In the genomic region with DNA sequence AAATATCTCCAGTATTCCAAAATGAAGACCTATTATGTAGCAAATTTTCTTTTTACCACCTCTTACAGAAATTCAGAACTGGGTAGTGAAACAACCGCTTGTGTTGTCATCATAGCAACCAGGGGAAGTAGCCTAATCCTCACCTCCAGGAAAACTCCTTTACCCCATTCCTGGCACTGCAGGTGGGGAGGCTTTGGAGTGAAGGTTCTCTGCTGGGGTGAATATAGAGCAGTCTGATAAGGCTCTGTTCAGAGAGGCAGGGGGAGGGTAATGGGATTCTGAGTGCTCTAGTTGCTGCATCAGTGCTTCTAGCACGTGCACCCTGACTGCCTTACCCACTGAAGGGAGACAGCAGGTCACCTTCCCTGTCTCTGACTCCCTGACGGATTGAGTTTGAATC, we compare ENCODE assay signal across 15 cellular contexts.
DNase-seq lines count a peak whose midpoint lies in the region; ATAC-seq and TF ChIP-seq lines count a peak whose summit lies in the region.
"Had no signal": no experiment of that assay in that cellular context is flagged by ENCODE, and none has a peak within 500 bp of the region (broad histone marks: within the 10 kb centered on the region; RNA-seq: fewer than 3 reads in every experiment).

No MANE protein-coding gene starts in this region.

- peaks cover 11% of the 10 kb centered on the region for H3K4me1 Mint-ChIP-seq in GM23338

- peak overlapping the region; percentile 4; the same call in 1 of the 2 replicates for H3K4me3 ChIP-seq in GM08714 (ENCODE audit: low read length)
- no peak overlapping the region for H3K4me3 ChIP-seq in GM23338
- H3K4me3 ChIP-seq: upper lobe of right lung had no signal

- no peaks in the 10 kb centered on the region for H3K36me3 ChIP-seq in GM23338 (ENCODE audit: insufficient read depth)
- H3K36me3 ChIP-seq: upper lobe of right lung had no signal

- no peak overlapping the region for H3K27ac ChIP-seq in GM23338 (ENCODE audit: low read depth)
- H3K27ac ChIP-seq: upper lobe of right lung had no signal

- ATAC-seq in GM23338 = peak; percentile 97
- no peak for ATAC-seq in HG02870 (IDR thresholded peaks at IDR 0.05; ENCODE audit: unreplicated experiment)
- ATAC-seq in GM19324 (IDR thresholded peaks at IDR 0.05; ENCODE audit: low FRiP score, unreplicated experiment) = no peak
- ATAC-seq: activated CD8-positive, alpha-beta T cell treated with anti-CD3 and anti-CD28 coated beads, Interleukin-2, amount 10 ng/mL, durations not matched to agents 7 days and 5 days; activated naive CD4-positive, alpha-beta T cell treated with anti-CD3 and anti-CD28 coated beads, Interleukin-2, amount 50 U/mL, for 72 hours; HCT116; natural killer cell; upper lobe of right lung had no signal

- H3K79me2 ChIP-seq in GM23338 (replicated peaks; ENCODE audit: insufficient read depth) = no peaks in the 10 kb centered on the region

- no peak overlapping the region for H3K4me3 Mint-ChIP-seq in GM23338
- H3K4me3 Mint-ChIP-seq: activated CD8-positive, alpha-beta T cell treated with anti-CD3 and anti-CD28 coated beads, Interleukin-2, amount 10 ng/mL, durations not matched to agents 7 days and 5 days; natural killer cell had no signal

- H3K27ac Mint-ChIP-seq in GM23338 = no peak overlapping the region
- H3K27ac Mint-ChIP-seq: activated CD8-positive, alpha-beta T cell treated with anti-CD3 and anti-CD28 coated beads, Interleukin-2, amount 10 ng/mL, durations not matched to agents 7 days and 5 days; natural killer cell had no signal

- no peak overlapping the region for H3K4me2 ChIP-seq in GM23338

- no peaks in the 10 kb centered on the region for H3K9me2 ChIP-seq in GM23338 (ENCODE audit: insufficient read depth)

- no peaks in the 10 kb centered on the region for H3F3A ChIP-seq in GM23338 (replicated peaks; ENCODE audit: low read depth)

- TF ChIP-seq CTCF in GM23338 (conservative IDR thresholded peaks at IDR 0.05; ENCODE audit: low read depth in 2 of 2) = no peak

- no peaks in the 10 kb centered on the region for H4K20me1 ChIP-seq in GM23338 (replicated peaks; ENCODE audit: insufficient read depth)

- peaks cover 3% of the 10 kb centered on the region for H3K27me3 Mint-ChIP-seq in GM23338 (ENCODE audit: insufficient read depth, low read depth, poor library complexity)

- no peaks in the 10 kb centered on the region for H3K27me3 ChIP-seq in GM23338 (ENCODE audit: insufficient read depth)
- H3K27me3 ChIP-seq: upper lobe of right lung had no signal

- no peaks in the 10 kb centered on the region for H3K9me3 Mint-ChIP-seq in GM23338
- H3K9me3 Mint-ChIP-seq: activated naive CD4-positive, alpha-beta T cell treated with anti-CD3 and anti-CD28 coated beads, Interleukin-2, amount 50 U/mL, for 72 hours; natural killer cell had no signal

- DNase-seq in GM23338 (ENCODE audit: low spot score) (peak; percentile 24), NCI-H69 (lab: John Stamatoyannopoulos, UW) (peak; percentile 10), left kidney (ENCODE audit: low read depth, low spot score) (peak; percentile 80), NCI-H748 treated with DMSO at 0.1 percent for 48 hours (lab: John Stamatoyannopoulos, UW) (no peak)
- DNase-seq in activated T-cell treated with anti-CD3 and anti-CD28 coated beads, Interleukin-2, amount 50 U/mL, for 1 hour = no peak
- DNase-seq: activated CD8-positive, alpha-beta T cell treated with anti-CD3 and anti-CD28 coated beads, Interleukin-2, amount 10 ng/mL, durations not matched to agents 7 days and 5 days; natural killer cell; NCI-H345; T1000; upper lobe of right lung had no signal

- H2AFZ ChIP-seq in GM23338 = no peak overlapping the region

- peaks cover 16% of the 10 kb centered on the region; the same call in 2 of the 3 replicates for H3K36me3 Mint-ChIP-seq in GM23338 (ENCODE audit: low read depth)

- no peaks in the 10 kb centered on the region; the same call in 1 of the 2 replicates for H3K4me1 ChIP-seq in GM23338 (ENCODE audit: insufficient read depth)
- H3K4me1 ChIP-seq: upper lobe of right lung had no signal

TF ChIP-seq in GM23338, 12 proteins besides CTCF, POLR2A, EP300 and RAD21 (continues in another document):
- no peak for TF ChIP-seq CREB1 (CRISPR knock-in tag; IDR thresholded peaks at IDR 0.05; ENCODE audit: low read depth)
- TF ChIP-seq STAT1 (IDR thresholded peaks at IDR 0.05; ENCODE audit: unreplicated experiment) = no peak
- TF ChIP-seq EZH2 (IDR thresholded peaks at IDR 0.05; ENCODE audit: low read depth, unreplicated experiment) = no peak
- no peak for TF ChIP-seq POLR2AphosphoS5 (IDR thresholded peaks at IDR 0.05; ENCODE audit: low read depth)
- TF ChIP-seq, protein P1, sequence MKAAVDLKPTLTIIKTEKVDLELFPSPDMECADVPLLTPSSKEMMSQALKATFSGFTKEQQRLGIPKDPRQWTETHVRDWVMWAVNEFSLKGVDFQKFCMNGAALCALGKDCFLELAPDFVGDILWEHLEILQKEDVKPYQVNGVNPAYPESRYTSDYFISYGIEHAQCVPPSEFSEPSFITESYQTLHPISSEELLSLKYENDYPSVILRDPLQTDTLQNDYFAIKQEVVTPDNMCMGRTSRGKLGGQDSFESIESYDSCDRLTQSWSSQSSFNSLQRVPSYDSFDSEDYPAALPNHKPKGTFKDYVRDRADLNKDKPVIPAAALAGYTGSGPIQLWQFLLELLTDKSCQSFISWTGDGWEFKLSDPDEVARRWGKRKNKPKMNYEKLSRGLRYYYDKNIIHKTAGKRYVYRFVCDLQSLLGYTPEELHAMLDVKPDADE (IDR thresholded peaks at IDR 0.05) = no peak
- no peak for TF ChIP-seq REST (IDR thresholded peaks at IDR 0.05; ENCODE audit: unreplicated experiment)
- TF ChIP-seq JUNB (IDR thresholded peaks at IDR 0.05; ENCODE audit: unreplicated experiment) = no peak
- no peak for TF ChIP-seq ZNF114 (CRISPR knock-in tag; IDR thresholded peaks at IDR 0.05)

Comparison
In these comparisons a context has a peak if more than half of its experiments do, and no peak if none do; other contexts are left out.
1. DNase-seq: peak in GM23338 (single experiment), NCI-H69 (single experiment) and left kidney (single experiment); none in activated T-cell treated with anti-CD3 and anti-CD28 coated beads, Interleukin-2, amount 50 U/mL, for 1 hour (single experiment) and NCI-H748 treated with DMSO at 0.1 percent for 48 hours (single experiment).